ENCODE assay signal across 10 cellular contexts in genomic region chr11:4025248-4025956, GRCh38.
DNase-seq lines count a peak whose midpoint lies in the region; ATAC-seq and TF ChIP-seq lines count a peak whose summit lies in the region.
"Had no signal": no experiment of that assay in that cellular context is flagged by ENCODE, and none has a peak within 500 bp of the region (broad histone marks: within the 10 kb centered on the region; RNA-seq: fewer than 3 reads in every experiment).

No MANE protein-coding gene starts in this region.

- ATAC-seq in activated CD8-positive, alpha-beta T cell treated with anti-CD3 and anti-CD28 coated beads, Interleukin-2, amount 10 ng/mL, durations not matched to agents 7 days and 5 days: no peak
- no peak for ATAC-seq in GM21381 (IDR thresholded peaks at IDR 0.05; ENCODE audit: unreplicated experiment)
- ATAC-seq in activated CD4-positive, CD25-positive, alpha-beta regulatory T cell treated with anti-CD3 and anti-CD28 coated beads, Interleukin-2, amount 50 U/mL, for 24 hours: no peak

- H3K9me3 Mint-ChIP-seq in activated CD8-positive, alpha-beta T cell treated with anti-CD3 and anti-CD28 coated beads, Interleukin-2, amount 10 ng/mL, durations not matched to agents 7 days and 5 days (ENCODE audit: insufficient read depth): peaks cover 10% of the 10 kb centered on the region
- no peaks in the 10 kb centered on the region for H3K9me3 Mint-ChIP-seq in progenitor cell of endocrine pancreas (ENCODE audit: low read depth)

- H3K4me1 Mint-ChIP-seq in activated CD8-positive, alpha-beta T cell treated with anti-CD3 and anti-CD28 coated beads, Interleukin-2, amount 10 ng/mL, durations not matched to agents 7 days and 5 days (ENCODE audit: low read depth): peaks cover under 1% of the 10 kb centered on the region
- no peaks in the 10 kb centered on the region for H3K4me1 Mint-ChIP-seq in progenitor cell of endocrine pancreas (ENCODE audit: low read depth)

- H3K4me3 Mint-ChIP-seq in activated CD8-positive, alpha-beta T cell treated with anti-CD3 and anti-CD28 coated beads, Interleukin-2, amount 10 ng/mL, durations not matched to agents 7 days and 5 days: no peak overlapping the region
- H3K4me3 Mint-ChIP-seq in progenitor cell of endocrine pancreas (ENCODE audit: low read depth): no peak overlapping the region

- TF ChIP-seq CTCF in AG09319 (IDR thresholded peaks at IDR 0.05; ENCODE audit: low read depth, low read length): no peak
- TF ChIP-seq CTCF in fibroblast of villous mesenchyme (IDR thresholded peaks at IDR 0.05; ENCODE audit: insufficient read depth, low read depth, low read length): no peak
- TF ChIP-seq CTCF in progenitor cell of endocrine pancreas (IDR thresholded peaks at IDR 0.05; ENCODE audit: unreplicated experiment): no peak

- peak overlapping the region; percentile 3 for H3K27ac Mint-ChIP-seq in activated CD8-positive, alpha-beta T cell treated with anti-CD3 and anti-CD28 coated beads, Interleukin-2, amount 10 ng/mL, durations not matched to agents 7 days and 5 days
- peak overlapping the region; percentile 81 for H3K27ac Mint-ChIP-seq in progenitor cell of endocrine pancreas

- CTCF ChIA-PET in activated CD8-positive, alpha-beta T cell treated with anti-CD3 and anti-CD28 coated beads, Interleukin-2, amount 10 ng/mL, durations not matched to agents 7 days and 5 days (lab: Charles Lee): interaction anchor here (0.7 to 3.3 kb wide), 6 partner anchors 8 to 171 kb away, joined by 3 to 13 read pairs (median 4); partner anchors contain the start of gene STIM1

- POLR2A ChIA-PET in activated CD8-positive, alpha-beta T cell treated with anti-CD3 and anti-CD28 coated beads, Interleukin-2, amount 10 ng/mL, durations not matched to agents 7 days and 5 days (lab: Charles Lee): no interaction called here

- H3K36me3 Mint-ChIP-seq in activated CD8-positive, alpha-beta T cell treated with anti-CD3 and anti-CD28 coated beads, Interleukin-2, amount 10 ng/mL, durations not matched to agents 7 days and 5 days (ENCODE audit: low read depth): peaks cover 75% of the 10 kb centered on the region
- peaks cover 11% of the 10 kb centered on the region for H3K36me3 Mint-ChIP-seq in progenitor cell of endocrine pancreas (ENCODE audit: insufficient read depth)

- no peak overlapping the region for H3K4me3 ChIP-seq in fibroblast of villous mesenchyme (ENCODE audit: low read depth, low read length)

- peak; percentile 20 for DNase-seq in AG09319 (ENCODE audit: extremely low read depth, low read depth)
- DNase-seq in activated CD8-positive, alpha-beta T cell treated with anti-CD3 and anti-CD28 coated beads, Interleukin-2, amount 10 ng/mL, durations not matched to agents 7 days and 5 days: no peak
- peak; percentile 39 for DNase-seq in fibroblast of villous mesenchyme (ENCODE audit: low read depth)
- DNase-seq in progenitor cell of endocrine pancreas (ENCODE audit: low spot score, unreplicated experiment): no peak
- DNase-seq in RPMI8226: no peak
- DNase-seq in NCI-H1417 (lab: John Stamatoyannopoulos, UW): no peak
- DNase-seq: NCI-H524 treated with DMSO at 0.1 percent for 48 hours; stimulated activated CD4-positive, alpha-beta T cell treated with anti-CD3 and anti-CD28 coated beads, Interleukin-15, amount 100 ng/mL, for 24 hours had no signal

- H3K27me3 Mint-ChIP-seq in activated CD8-positive, alpha-beta T cell treated with anti-CD3 and anti-CD28 coated beads, Interleukin-2, amount 10 ng/mL, durations not matched to agents 7 days and 5 days (ENCODE audit: low read depth): no peaks in the 10 kb centered on the region
- no peaks in the 10 kb centered on the region for H3K27me3 Mint-ChIP-seq in progenitor cell of endocrine pancreas

Comparison
In these comparisons a context has a peak if more than half of its experiments do, and no peak if none do; other contexts are left out.
1. DNase-seq: peak in AG09319 (single experiment) and fibroblast of villous mesenchyme (single experiment); none in activated CD8-positive, alpha-beta T cell treated with anti-CD3 and anti-CD28 coated beads, Interleukin-2, amount 10 ng/mL, durations not matched to agents 7 days and 5 days (single experiment), progenitor cell of endocrine pancreas (single experiment), RPMI8226 (single experiment) and NCI-H1417 (0 of 3).